ENCODE assay signal across 15 cellular contexts in genomic region chr2:157307021-157307420, GRCh38. TPM values are rescaled to one million over a fixed set of nuclear protein-coding genes. Genes with fewer than 3 reads are reported as not detected.
DNase-seq lines count a peak whose midpoint lies in the region; ATAC-seq and TF ChIP-seq lines count a peak whose summit lies in the region.
"Had no signal": no experiment of that assay in that cellular context is flagged by ENCODE, and none has a peak within 500 bp of the region (broad histone marks: within the 10 kb centered on the region; RNA-seq: fewer than 3 reads in every experiment).

No MANE protein-coding gene starts in this region.

- H3K9me3 Mint-ChIP-seq in activated naive CD4-positive, alpha-beta T cell treated with anti-CD3 and anti-CD28 coated beads, Interleukin-2, amount 50 U/mL, for 72 hours = no peaks in the 10 kb centered on the region
- H3K9me3 Mint-ChIP-seq in endodermal cell (no peaks in the 10 kb centered on the region), type B pancreatic cell (no peaks in the 10 kb centered on the region)

- H3K27ac ChIP-seq in endodermal cell (ENCODE audit: low read depth, low read length) = no peak overlapping the region
- H3K27ac ChIP-seq: KMS-11, sigmoid colon had no signal

- no peaks in the 10 kb centered on the region for H3K36me3 ChIP-seq in endodermal cell (ENCODE audit: control insufficient read depth, insufficient read depth, low read length)
- H3K36me3 ChIP-seq: sigmoid colon had no signal

- ATAC-seq in activated naive CD4-positive, alpha-beta T cell treated with anti-CD3 and anti-CD28 coated beads, Interleukin-2, amount 50 U/mL, for 72 hours = peak; percentile 14 to 48
- no peak for ATAC-seq in HG02759 (IDR thresholded peaks at IDR 0.05; ENCODE audit: unreplicated experiment)
- ATAC-seq in GM21529 (IDR thresholded peaks at IDR 0.05; ENCODE audit: unreplicated experiment) = no peak
- ATAC-seq: left colon had no signal

- no peaks in the 10 kb centered on the region for H3K9me3 ChIP-seq in endodermal cell (ENCODE audit: control insufficient read depth, low read length)
- H3K9me3 ChIP-seq: sigmoid colon had no signal

- 100% methylated on average over 1 of the region's 1 CpG; no CpG with 5 or more reads in 1 of the 2 experiments for WGBS in endodermal cell (ENCODE audit: insufficient coverage in 1 of 2, insufficient read length in 1 of 2), 2 experiments

- H3K4me3 ChIP-seq in NB4 (ENCODE audit: low read depth, low read length) (no peak overlapping the region), endodermal cell (ENCODE audit: low read length) (no peak overlapping the region)
- H3K4me3 ChIP-seq: sigmoid colon had no signal

- no peaks in the 10 kb centered on the region for H3K36me3 Mint-ChIP-seq in activated naive CD4-positive, alpha-beta T cell treated with anti-CD3 and anti-CD28 coated beads, Interleukin-2, amount 50 U/mL, for 72 hours
- no peaks in the 10 kb centered on the region for H3K36me3 Mint-ChIP-seq in endodermal cell (ENCODE audit: low read depth)
- H3K36me3 Mint-ChIP-seq in type B pancreatic cell = no peaks in the 10 kb centered on the region

- H3K4me3 Mint-ChIP-seq in endodermal cell = no peak overlapping the region
- no peak overlapping the region for H3K4me3 Mint-ChIP-seq in type B pancreatic cell

- no peaks in the 10 kb centered on the region for H3K27me3 ChIP-seq in endodermal cell (ENCODE audit: control insufficient read depth, insufficient read depth, low read length, poor library complexity, severe bottlenecking)

- no peak for TF ChIP-seq POLR2A in NB4 (IDR thresholded peaks at IDR 0.05; ENCODE audit: extremely low read depth, insufficient read length)

- H3K27me3 Mint-ChIP-seq in endodermal cell (ENCODE audit: insufficient read depth) (no peaks in the 10 kb centered on the region), type B pancreatic cell (peaks cover 10% of the 10 kb centered on the region)

- TF ChIP-seq CTCF in NB4 (IDR thresholded peaks at IDR 0.05; ENCODE audit: low read depth, low read length) (no peak), endodermal cell (conservative IDR thresholded peaks at IDR 0.05) (peak; percentile 63), type B pancreatic cell (conservative IDR thresholded peaks at IDR 0.05) (peak; percentile 54)

- H3K4me1 Mint-ChIP-seq in endodermal cell (peaks cover 16% of the 10 kb centered on the region), type B pancreatic cell (ENCODE audit: unreplicated experiment) (peaks cover 8% of the 10 kb centered on the region)

- DNase-seq in activated naive CD4-positive, alpha-beta T cell treated with anti-CD3 and anti-CD28 coated beads, Interleukin-2, amount 50 U/mL, for 72 hours (ENCODE audit: low spot score in 2 of 2) = no peak
- no peak for DNase-seq in activated naive CD4-positive, alpha-beta T cell (lab: John Stamatoyannopoulos, UW)
- DNase-seq in NB4 (ENCODE audit: low read depth) = peak; percentile 10
- no peak for DNase-seq in endodermal cell
- no peak for DNase-seq in type B pancreatic cell (ENCODE audit: extremely low spot score, unreplicated experiment)
- no peak for DNase-seq in NCI-H526 treated with DMSO at 0.1 percent for 48 hours (lab: John Stamatoyannopoulos, UW)
- DNase-seq: activated CD8-positive, alpha-beta memory T cell treated with anti-CD3 and anti-CD28 coated beads, Interleukin-2, amount 50 U/mL, for 4 hours; C1 segment of cervical spinal cord; effector CD4-positive, alpha-beta T cell; left colon; Right ventricle myocardium superior; sigmoid colon had no signal

- H3K4me1 ChIP-seq in endodermal cell (ENCODE audit: control insufficient read depth, insufficient read depth, low read length) = peaks cover 3% of the 10 kb centered on the region
- H3K4me1 ChIP-seq: sigmoid colon had no signal

- H3K27ac Mint-ChIP-seq in activated naive CD4-positive, alpha-beta T cell treated with anti-CD3 and anti-CD28 coated beads, Interleukin-2, amount 50 U/mL, for 72 hours = no peak overlapping the region
- H3K27ac Mint-ChIP-seq in endodermal cell (no peak overlapping the region), type B pancreatic cell (no peak overlapping the region)

- H3K9ac ChIP-seq in endodermal cell (ENCODE audit: extremely low read depth, low read length, poor library complexity, severe bottlenecking) = no peak overlapping the region
- H3K9ac ChIP-seq: KMS-11 had no signal

RNA-seq across cellular contexts. Expression of gene ERMN, which starts 18.6 kb away (rescaled TPM):
- total RNA-seq in activated naive CD4-positive, alpha-beta T cell treated with anti-CD3 and anti-CD28 coated beads, Interleukin-2, amount 50 U/mL, for 72 hours = 1 to 10 TPM; 1.6 to 2.7 TPM
- total RNA-seq in endodermal cell (under 1 TPM; 0.55 to 0.68 TPM), type B pancreatic cell (ENCODE audit: low replicate concordance) (1.2 and 1.6 TPM in 2 replicates)
- polyA plus RNA-seq in endodermal cell (2013, experiment 1 of 2) = 0.64 TPM
- polyA plus RNA-seq in endodermal cell (2013, experiment 2 of 2) = 0.37 TPM
- total RNA-seq: Right ventricle myocardium superior had no signal

RNA-seq across cellular contexts. Expression of gene GALNT5, which starts 49.5 kb away (rescaled TPM):
- total RNA-seq in activated naive CD4-positive, alpha-beta T cell treated with anti-CD3 and anti-CD28 coated beads, Interleukin-2, amount 50 U/mL, for 72 hours = under 1 TPM in 1 of 2 donors, not detected in 1; 0.10 TPM
- total RNA-seq in endodermal cell (under 1 TPM in 1 of 2 donors, not detected in 1; 0.11 TPM), type B pancreatic cell (ENCODE audit: low replicate concordance) (1.7 and 2.6 TPM in 2 replicates)
- polyA plus RNA-seq in endodermal cell (2013, experiment 1 of 2) = 0.78 TPM
- polyA plus RNA-seq in endodermal cell (2013, experiment 2 of 2) = 0.21 TPM

Comparison
In these comparisons a context has a peak if more than half of its experiments do, and no peak if none do; other contexts are left out.
1. ATAC-seq: peak in activated naive CD4-positive, alpha-beta T cell treated with anti-CD3 and anti-CD28 coated beads, Interleukin-2, amount 50 U/mL, for 72 hours (2 of 2); none in HG02759 (single experiment) and GM21529 (single experiment).